8 cellular contexts compared by ENCODE assay signal in the genomic region with DNA sequence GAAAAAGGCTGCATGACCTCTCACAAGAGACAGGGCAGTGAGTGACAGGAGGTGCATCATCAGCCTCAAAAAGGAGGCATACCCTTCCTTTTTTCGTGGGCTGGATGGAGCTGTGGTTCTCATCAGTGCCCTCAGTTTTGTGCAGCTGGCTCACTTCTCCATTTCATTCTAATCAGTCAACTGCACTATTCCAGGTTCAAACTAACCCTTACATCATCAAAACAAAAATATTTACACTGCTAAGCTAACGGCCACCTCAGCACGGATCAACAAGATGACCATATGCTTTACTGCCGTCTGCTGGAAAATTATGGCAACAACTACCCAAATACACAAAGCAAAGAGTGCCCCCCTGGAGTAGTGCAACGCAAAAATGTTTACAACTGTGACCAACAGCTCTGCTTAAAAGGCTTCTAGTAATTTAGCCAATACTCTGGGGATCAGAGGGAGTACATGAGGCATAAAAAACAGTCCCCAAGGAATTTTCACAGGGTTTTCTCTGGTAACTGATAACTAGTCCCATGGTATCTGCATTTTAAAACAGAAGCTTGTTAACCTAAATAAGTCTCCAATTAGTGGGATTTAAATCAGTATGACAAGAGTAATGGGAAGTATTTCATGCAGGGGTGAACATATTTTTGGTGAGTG. TPM values are rescaled to one million over a fixed set of nuclear protein-coding genes. Genes with fewer than 3 reads are reported as not detected.
DNase-seq lines count a peak whose midpoint lies in the region; ATAC-seq and TF ChIP-seq lines count a peak whose summit lies in the region.

No MANE protein-coding gene starts in this region.

- H3K27me3 ChIP-seq in A673 (replicated peaks; ENCODE audit: insufficient read depth, low read depth, low read length, poor library complexity) (no peaks in the 10 kb centered on the region), SU-DHL-6 (ENCODE audit: low read length) (no peaks in the 10 kb centered on the region), trophoblast cell (ENCODE audit: insufficient read depth, low read length) (no peaks in the 10 kb centered on the region)

- H3K4ac ChIP-seq in trophoblast cell (ENCODE audit: low read depth, low read length): no peak overlapping the region

- DNase-seq in A673 (ENCODE audit: low spot score) (peak; percentile 75), GM13977 (ENCODE audit: low spot score) (peak; percentile 23), NCI-H1092 treated with DMSO at 0.1 percent for 48 hours (lab: John Stamatoyannopoulos, UW) (peak; percentile 59), foreskin fibroblast (peak; percentile 62 to 82), trophoblast cell (peak; percentile 49 to 73), epidermal melanocyte (ENCODE audit: insufficient read length, low spot score) (no peak)

- no peak overlapping the region for H3K14ac ChIP-seq in trophoblast cell (ENCODE audit: low read length)

- no peak overlapping the region for H4K8ac ChIP-seq in trophoblast cell (ENCODE audit: low read depth, low read length)

- ATAC-seq in HG02759 (IDR thresholded peaks at IDR 0.05; ENCODE audit: unreplicated experiment): peak; percentile 79

- H4K12ac ChIP-seq in trophoblast cell (ENCODE audit: low read depth, low read length): no peak overlapping the region

- no peak overlapping the region for H2BK120ac ChIP-seq in trophoblast cell (ENCODE audit: insufficient read depth, low read length, poor library complexity)

- no peaks in the 10 kb centered on the region for H3K9me2 ChIP-seq in SU-DHL-6 (replicated peaks; ENCODE audit: insufficient read depth, low read length)

- H3K27ac ChIP-seq in A673 (ENCODE audit: low read depth, low read length, poor library complexity, severe bottlenecking) (no peak overlapping the region), SU-DHL-6 (ENCODE audit: low read depth, low read length) (no peak overlapping the region), trophoblast cell (ENCODE audit: low read depth, low read length) (no peak overlapping the region)

- H3K23ac ChIP-seq in trophoblast cell (ENCODE audit: low read length): no peak overlapping the region

- H3K4me2 ChIP-seq in SU-DHL-6 (ENCODE audit: low read depth, low read length, poor library complexity, severe bottlenecking): no peak overlapping the region
- H3K4me2 ChIP-seq in trophoblast cell (ENCODE audit: low read length): no peak overlapping the region

- intact Hi-C loops in A673 (cut with micrococcal nuclease; ENCODE audit: unreplicated experiment): loop anchor here (5.0 to 10.0 kb wide), 2 partner anchors 501 to 593 kb away; no protein-coding TSS in a partner anchor

- no peaks in the 10 kb centered on the region for H3F3A ChIP-seq in SU-DHL-6 (ENCODE audit: insufficient read depth)

- H3K36me3 ChIP-seq in A673 (ENCODE audit: insufficient read depth, low read length, poor library complexity, severe bottlenecking) (no peaks in the 10 kb centered on the region), SU-DHL-6 (ENCODE audit: low read length) (no peaks in the 10 kb centered on the region), trophoblast cell (ENCODE audit: control insufficient read depth in 1 of 2, insufficient read depth in 2 of 2, low read length in 2 of 2) (no peaks in the 10 kb centered on the region)

- H3K79me2 ChIP-seq in SU-DHL-6 (ENCODE audit: insufficient read depth, low read length): no peaks in the 10 kb centered on the region
- H3K79me2 ChIP-seq in trophoblast cell (ENCODE audit: control insufficient read depth, insufficient read depth, low read length, poor library complexity): no peaks in the 10 kb centered on the region

- H2BK5ac ChIP-seq in trophoblast cell (ENCODE audit: low read depth, low read length, poor library complexity): no peak overlapping the region

- peaks cover 6% of the 10 kb centered on the region for H3K4me1 ChIP-seq in A673 (ENCODE audit: insufficient read depth, low read length, poor library complexity, severe bottlenecking)
- H3K4me1 ChIP-seq in trophoblast cell (ENCODE audit: control insufficient read depth in 1 of 2, insufficient read depth in 2 of 2, low read length in 2 of 2): peaks cover 14 to 18% of the 10 kb centered on the region in 2 experiments

- peaks cover 8% of the 10 kb centered on the region for H3K79me1 ChIP-seq in trophoblast cell (ENCODE audit: low read length)

- no peak overlapping the region for H4K91ac ChIP-seq in trophoblast cell (ENCODE audit: low read depth, low read length)

- H2BK12ac ChIP-seq in trophoblast cell (ENCODE audit: low read length): peak overlapping the region; percentile 15

- in situ Hi-C loops in GM13977 (cut with MboI; ENCODE audit: low pct_unique_long_range_greater_than_20kb, low sequenced_read_pairs, unreplicated experiment): no loop called here

- CTCF ChIA-PET in A673 (lab: Charles Lee): interaction anchor here (0.5 to 0.8 kb wide), 4 partner anchors 39 to 805 kb away, joined by 3 to 7 read pairs (median 4); no protein-coding TSS in a partner anchor

- no TSS peak for BruUV-seq in A673 (replicated peaks; lab: Mats Ljungman, UMichigan)

- H3K4me3 ChIP-seq in A673 (ENCODE audit: low read depth, low read length, poor library complexity, severe bottlenecking): no peak overlapping the region
- no peak overlapping the region for H3K4me3 ChIP-seq in SU-DHL-6 (ENCODE audit: insufficient read depth, low read length, poor library complexity, severe bottlenecking)
- no peak overlapping the region for H3K4me3 ChIP-seq in foreskin fibroblast (ENCODE audit: low read depth in 1 of 2, low read length in 2 of 2)
- H3K4me3 ChIP-seq in trophoblast cell (ENCODE audit: low read depth, low read length): no peak overlapping the region

- TF ChIP-seq CTCF in A673 (conservative IDR thresholded peaks at IDR 0.05; ENCODE audit: low read depth, low read length): peak; percentile 75
- peak; percentile 76 for TF ChIP-seq CTCF in GM13977 (IDR thresholded peaks at IDR 0.05; ENCODE audit: extremely low read depth, insufficient read depth, missing control alignments)
- TF ChIP-seq CTCF in SU-DHL-6 (IDR thresholded peaks at IDR 0.05; ENCODE audit: insufficient read depth, low read length, poor library complexity, severe bottlenecking): peak; percentile 74
- TF ChIP-seq CTCF in foreskin fibroblast (IDR thresholded peaks at IDR 0.05; ENCODE audit: low read depth, low read length): peak; percentile 78

- H3K9me3 ChIP-seq in A673 (ENCODE audit: low read depth, low read length, poor library complexity, severe bottlenecking): no peaks in the 10 kb centered on the region
- no peaks in the 10 kb centered on the region for H3K9me3 ChIP-seq in SU-DHL-6 (ENCODE audit: insufficient read depth, low read length)
- no peaks in the 10 kb centered on the region for H3K9me3 ChIP-seq in trophoblast cell (ENCODE audit: insufficient read depth, low read depth, low read length)

- no peak overlapping the region for H3K18ac ChIP-seq in trophoblast cell (ENCODE audit: low read length)

- POLR2A ChIA-PET in A673 (lab: Charles Lee; ENCODE audit: low non-redundant PET): no interaction called here

- no peak overlapping the region for H2AK5ac ChIP-seq in trophoblast cell (ENCODE audit: low read length)

- no CpG with 5 or more reads among the region's 5 CpGs for WGBS in trophoblast cell (ENCODE audit: extremely low coverage, insufficient coverage, insufficient read length)

- H3K9ac ChIP-seq in SU-DHL-6 (ENCODE audit: low read length) (no peak overlapping the region), trophoblast cell (ENCODE audit: low read length) (no peak overlapping the region)

- H4K20me1 ChIP-seq in SU-DHL-6 (ENCODE audit: low read depth, low read length): no peaks in the 10 kb centered on the region

- H2AFZ ChIP-seq in SU-DHL-6 (ENCODE audit: low read depth, low read length, severe bottlenecking) (no peak overlapping the region), trophoblast cell (ENCODE audit: insufficient read depth, low read length, poor library complexity) (no peak overlapping the region)

RNA-seq across cellular contexts. Expression of a gene that starts 10.8 kb away (rescaled TPM):
- total RNA-seq in A673 (2021): not detected in 2 replicates
- polyA plus RNA-seq in trophoblast cell (2013): not detected in 2 replicates
